Comparison of ENCODE assay signal across 33 cellular contexts in genomic region chrX:72366178-72366577, GRCh38.
"Had no signal": no experiment of that assay in that cellular context is flagged by ENCODE, and none has a peak within 500 bp of the region (broad histone marks: within the 10 kb centered on the region; RNA-seq: fewer than 3 reads in every experiment).

No MANE protein-coding gene starts in this region.

- FAIRE-seq: astrocyte, colon, endometrium, keratinocyte had no signal

- H3K36me3 ChIP-seq: gastrocnemius medialis, stomach, tibial artery, upper lobe of right lung had no signal

- H3K27ac ChIP-seq: epithelial cell of prostate, gastrocnemius medialis, hepatocyte, stomach, tibial artery, upper lobe of right lung had no signal

- H3K4me3 Mint-ChIP-seq: activated CD4-positive, alpha-beta T cell treated with anti-CD3 and anti-CD28 coated beads for 36 hours; activated naive CD4-positive, alpha-beta T cell treated with anti-CD3 and anti-CD28 coated beads, Interleukin-2, amount 10 ng/mL, durations not matched to agents 7 days and 5 days; activated naive CD8-positive, alpha-beta T cell treated with anti-CD3 and anti-CD28 coated beads, Interleukin-2, amount 10 ng/mL, durations not matched to agents 7 days and 5 days; activated T-helper 1 cell treated with anti-CD3 and anti-CD28 coated beads, Interleukin-12 subunit alpha, Interleukin-12 subunit beta, Interleukin-2, Interleukin-4 antibody, amounts not matched to agents 30 ng/mL and 10 ng/mL and 1 ng/mL, durations not matched to agents 14 hours and 24 hours and 36 hours; mesothelial cell of epicardium; naive B cell; stimulated activated naive B cell treated with anti-CD40 and anti-IgM and Interleukin-4, amounts not matched to agents 10 μg/mL and 1 μg/mL and 100 μg/mL, for 72 hours; T-helper 1 cell treated with Interleukin-12 subunit alpha and Interleukin-12 subunit beta and Interleukin-4 antibody, amounts not matched to agents 30 μg/mL and 1 μg/mL, for 36 hours had no signal

- H3K36me3 Mint-ChIP-seq: activated naive CD4-positive, alpha-beta T cell treated with anti-CD3 and anti-CD28 coated beads, Interleukin-2, amount 10 ng/mL, durations not matched to agents 7 days and 5 days; activated naive CD8-positive, alpha-beta T cell treated with anti-CD3 and anti-CD28 coated beads, Interleukin-2, amount 10 ng/mL, durations not matched to agents 7 days and 5 days had no signal

- H3K9me3 ChIP-seq: gastrocnemius medialis, stomach, tibial artery, upper lobe of right lung had no signal

- H3K9me3 Mint-ChIP-seq: activated naive CD4-positive, alpha-beta T cell treated with anti-CD3 and anti-CD28 coated beads, Interleukin-2, amount 10 ng/mL, durations not matched to agents 7 days and 5 days; activated naive CD8-positive, alpha-beta T cell treated with anti-CD3 and anti-CD28 coated beads, Interleukin-2, amount 10 ng/mL, durations not matched to agents 7 days and 5 days; activated T-helper 1 cell treated with anti-CD3 and anti-CD28 coated beads, Interleukin-12 subunit alpha, Interleukin-12 subunit beta, Interleukin-2, Interleukin-4 antibody, amounts not matched to agents 30 ng/mL and 10 ng/mL and 1 ng/mL, durations not matched to agents 14 hours and 24 hours and 36 hours; stimulated activated naive B cell treated with anti-CD40 and anti-IgM and Interleukin-4, amounts not matched to agents 10 μg/mL and 1 μg/mL and 100 μg/mL, for 72 hours; T-helper 1 cell treated with Interleukin-12 subunit alpha and Interleukin-12 subunit beta and Interleukin-4 antibody, amounts not matched to agents 30 μg/mL and 1 μg/mL, for 36 hours had no signal

- H3K27me3 Mint-ChIP-seq: activated CD4-positive, alpha-beta T cell treated with anti-CD3 and anti-CD28 coated beads for 36 hours; activated naive CD4-positive, alpha-beta T cell treated with anti-CD3 and anti-CD28 coated beads, Interleukin-2, amount 10 ng/mL, durations not matched to agents 7 days and 5 days; activated naive CD8-positive, alpha-beta T cell treated with anti-CD3 and anti-CD28 coated beads, Interleukin-2, amount 10 ng/mL, durations not matched to agents 7 days and 5 days; naive B cell had no signal

- DNase-seq: activated CD4-positive, alpha-beta T cell treated with anti-CD3 and anti-CD28 coated beads for 36 hours; activated CD4-positive, CD25-positive, alpha-beta regulatory T cell; activated CD8-positive, alpha-beta memory T cell treated with anti-CD3 and anti-CD28 coated beads for 24 hours; activated gamma-delta T cell; activated naive CD4-positive, alpha-beta T cell treated with anti-CD3 and anti-CD28 coated beads, Interleukin-2, amount 10 ng/mL, durations not matched to agents 7 days and 5 days; activated naive CD8-positive, alpha-beta T cell treated with anti-CD3 and anti-CD28 coated beads, Interleukin-2, amount 10 ng/mL, durations not matched to agents 7 days and 5 days; activated T-cell treated with anti-CD3 and anti-CD28 coated beads, Interleukin-2, amount 50 U/mL, for 1 hour; dermis blood vessel endothelial cell; effector CD4-positive, alpha-beta T cell; gastrocnemius medialis; glutamatergic neuron; left cardiac atrium; mammary epithelial cell; naive B cell; posterior cingulate gyrus; right cardiac atrium; stimulated activated CD4-positive, alpha-beta T cell treated with anti-CD3 and anti-CD28 coated beads, Interleukin-15, amount 100 ng/mL, for 24 hours; stimulated activated CD4-positive, alpha-beta T cell treated with anti-CD3 and anti-CD28 coated beads, Interleukin-2, amount 100 ng/mL, for 24 hours; stimulated activated naive B cell treated with anti-CD40 and anti-IgM and Interleukin-4, amounts not matched to agents 10 μg/mL and 1 μg/mL and 100 μg/mL, for 72 hours; stomach; SW 1271; T-helper 9 cell; tibial artery; upper lobe of right lung had no signal

- H3K4me3 ChIP-seq: gastrocnemius medialis, hepatocyte, stomach, tibial artery, upper lobe of right lung had no signal

- H3K27me3 ChIP-seq: gastrocnemius medialis, hepatocyte, stomach, tibial artery, upper lobe of right lung had no signal

- H3K4me1 Mint-ChIP-seq: activated CD4-positive, alpha-beta T cell treated with anti-CD3 and anti-CD28 coated beads for 36 hours; activated naive CD4-positive, alpha-beta T cell treated with anti-CD3 and anti-CD28 coated beads, Interleukin-2, amount 10 ng/mL, durations not matched to agents 7 days and 5 days; activated naive CD8-positive, alpha-beta T cell treated with anti-CD3 and anti-CD28 coated beads, Interleukin-2, amount 10 ng/mL, durations not matched to agents 7 days and 5 days; mesothelial cell of epicardium; naive B cell had no signal

- H3K4me1 ChIP-seq: gastrocnemius medialis, stomach, tibial artery, upper lobe of right lung had no signal

- ATAC-seq: activated CD4-positive, alpha-beta T cell treated with anti-CD3 and anti-CD28 coated beads for 36 hours; gastrocnemius medialis; left cardiac atrium; right cardiac atrium; stimulated activated naive B cell treated with anti-CD40 and anti-IgM and Interleukin-4, amounts not matched to agents 10 μg/mL and 1 μg/mL and 100 μg/mL, for 72 hours; upper lobe of right lung had no signal

- H3K27ac Mint-ChIP-seq: activated CD4-positive, alpha-beta T cell treated with anti-CD3 and anti-CD28 coated beads for 36 hours; activated naive CD4-positive, alpha-beta T cell treated with anti-CD3 and anti-CD28 coated beads, Interleukin-2, amount 10 ng/mL, durations not matched to agents 7 days and 5 days; activated naive CD8-positive, alpha-beta T cell treated with anti-CD3 and anti-CD28 coated beads, Interleukin-2, amount 10 ng/mL, durations not matched to agents 7 days and 5 days; activated T-helper 1 cell treated with anti-CD3 and anti-CD28 coated beads, Interleukin-12 subunit alpha, Interleukin-12 subunit beta, Interleukin-2, Interleukin-4 antibody, amounts not matched to agents 30 ng/mL and 10 ng/mL and 1 ng/mL, durations not matched to agents 14 hours and 24 hours and 36 hours; mesothelial cell of epicardium; naive B cell; stimulated activated naive B cell treated with anti-CD40 and anti-IgM and Interleukin-4, amounts not matched to agents 10 μg/mL and 1 μg/mL and 100 μg/mL, for 72 hours; T-helper 1 cell treated with Interleukin-12 subunit alpha and Interleukin-12 subunit beta and Interleukin-4 antibody, amounts not matched to agents 30 μg/mL and 1 μg/mL, for 36 hours had no signal
